ENCODE assay signal across 1 cellular context in the genomic region with DNA sequence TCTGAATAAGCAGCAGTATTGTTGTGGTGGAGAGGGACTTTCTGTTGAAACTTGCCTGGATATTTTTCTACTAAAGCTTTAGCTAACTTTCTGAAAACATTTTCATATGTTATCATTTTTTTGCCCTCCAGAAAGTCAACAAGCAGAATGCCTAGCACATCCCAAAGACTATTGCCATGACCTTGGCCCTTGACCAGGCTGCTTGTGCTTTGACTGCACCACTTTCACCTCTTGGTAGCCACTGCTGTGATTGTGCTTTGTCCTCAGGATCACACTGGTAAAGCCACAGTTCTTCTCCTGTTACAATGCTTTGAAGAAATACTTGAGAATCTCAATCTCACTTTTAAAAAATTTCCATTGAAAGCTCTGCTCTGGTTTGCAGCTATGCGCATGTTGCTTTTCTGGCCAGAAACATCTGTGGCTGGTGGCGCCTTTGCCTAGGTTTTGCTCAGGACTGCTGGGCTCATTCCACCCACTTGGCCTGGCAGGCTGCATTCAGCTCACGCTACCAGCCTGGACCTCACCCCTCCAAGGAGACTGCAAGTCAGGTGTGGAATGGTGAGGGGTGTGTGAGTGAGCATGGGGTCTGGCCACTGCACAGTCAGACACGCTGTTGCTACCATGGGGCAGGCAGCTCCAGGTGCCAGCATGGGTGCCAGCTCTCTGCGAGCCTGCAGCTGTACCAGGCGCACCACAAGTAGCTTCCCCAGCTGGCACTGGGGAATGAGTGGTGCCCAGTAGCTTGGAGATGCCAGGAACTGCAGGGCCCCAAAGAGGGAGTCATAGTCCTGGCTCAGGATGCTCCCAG.
TF ChIP-seq lines count a peak whose summit lies in the region.

No MANE protein-coding gene starts in this region.

TF ChIP-seq in HepG2, 621 proteins besides CTCF, POLR2A, EP300 and RAD21 (continued from another document and continues in another):
- TF ChIP-seq, protein P1, sequence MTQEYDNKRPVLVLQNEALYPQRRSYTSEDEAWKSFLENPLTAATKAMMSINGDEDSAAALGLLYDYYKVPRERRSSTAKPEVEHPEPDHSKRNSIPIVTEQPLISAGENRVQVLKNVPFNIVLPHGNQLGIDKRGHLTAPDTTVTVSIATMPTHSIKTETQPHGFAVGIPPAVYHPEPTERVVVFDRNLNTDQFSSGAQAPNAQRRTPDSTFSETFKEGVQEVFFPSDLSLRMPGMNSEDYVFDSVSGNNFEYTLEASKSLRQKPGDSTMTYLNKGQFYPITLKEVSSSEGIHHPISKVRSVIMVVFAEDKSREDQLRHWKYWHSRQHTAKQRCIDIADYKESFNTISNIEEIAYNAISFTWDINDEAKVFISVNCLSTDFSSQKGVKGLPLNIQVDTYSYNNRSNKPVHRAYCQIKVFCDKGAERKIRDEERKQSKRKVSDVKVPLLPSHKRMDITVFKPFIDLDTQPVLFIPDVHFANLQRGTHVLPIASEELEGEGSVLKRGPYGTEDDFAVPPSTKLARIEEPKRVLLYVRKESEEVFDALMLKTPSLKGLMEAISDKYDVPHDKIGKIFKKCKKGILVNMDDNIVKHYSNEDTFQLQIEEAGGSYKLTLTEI (CRISPR knock-in tag; conservative IDR thresholded peaks at IDR 0.05): no peak
- TF ChIP-seq RORA (CRISPR knock-in tag; IDR thresholded peaks at IDR 0.05) (no peak), SMAD1 (CRISPR knock-in tag; IDR thresholded peaks at IDR 0.05; ENCODE audit: borderline replicate concordance, low read depth) (no peak), ZNF674 (CRISPR knock-in tag; IDR thresholded peaks at IDR 0.05; ENCODE audit: low read depth) (no peak), KDM1A (CRISPR knock-in tag; IDR thresholded peaks at IDR 0.05) (peak; percentile 79; the same call in 1 of the 2 replicates), ZNF335 (CRISPR knock-in tag; IDR thresholded peaks at IDR 0.05) (no peak), THYN1 (CRISPR knock-in tag; IDR thresholded peaks at IDR 0.05; ENCODE audit: borderline replicate concordance, low read depth) (no peak), NAIF1 (CRISPR knock-in tag; IDR thresholded peaks at IDR 0.05; ENCODE audit: borderline replicate concordance) (no peak), RBAK (CRISPR knock-in tag; IDR thresholded peaks at IDR 0.05) (no peak), SIX4 (CRISPR knock-in tag; IDR thresholded peaks at IDR 0.05) (0 out of 2 replicates have a peak, but pooled peaks have one; percentile 52), HDAC2 (CRISPR knock-in tag; IDR thresholded peaks at IDR 0.05) (peak; percentile 78; the same call in 1 of the 2 replicates), YY1 (IDR thresholded peaks at IDR 0.05; ENCODE audit: insufficient read depth, insufficient replicate concordance, low read depth, low read length) (no peak), PCBP2 (optimal IDR thresholded peaks at IDR 0.05; ENCODE audit: low read depth, low read length, poor library complexity, severe bottlenecking) (no peak), ZNF343 (CRISPR knock-in tag; IDR thresholded peaks at IDR 0.05) (no peak), CREB1 (IDR thresholded peaks at IDR 0.05) (no peak), CREB1 (CRISPR knock-in tag; IDR thresholded peaks at IDR 0.05) (no peak), HNRNPK (IDR thresholded peaks at IDR 0.05; ENCODE audit: low read depth, low read length, poor library complexity, severe bottlenecking) (no peak), ETV5 (CRISPR knock-in tag; IDR thresholded peaks at IDR 0.05; ENCODE audit: borderline replicate concordance) (no peak), SMAD9 (CRISPR knock-in tag; IDR thresholded peaks at IDR 0.05) (no peak), ELF3 (CRISPR knock-in tag; IDR thresholded peaks at IDR 0.05) (0 out of 2 replicates have a peak, but pooled peaks have one; percentile 27), TAF1 (CRISPR knock-in tag; IDR thresholded peaks at IDR 0.05) (no peak), DMAP1 (CRISPR knock-in tag; IDR thresholded peaks at IDR 0.05) (no peak), KLF11 (CRISPR knock-in tag; IDR thresholded peaks at IDR 0.05) (no peak), ZNF180 (CRISPR knock-in tag; IDR thresholded peaks at IDR 0.05; ENCODE audit: borderline replicate concordance, low read depth) (no peak), ZNF766 (CRISPR knock-in tag; IDR thresholded peaks at IDR 0.05; ENCODE audit: borderline replicate concordance) (0 out of 2 replicates have a peak, but pooled peaks have one; percentile 32), JUNB (CRISPR knock-in tag; IDR thresholded peaks at IDR 0.05; ENCODE audit: borderline replicate concordance) (no peak), ZNF891 (CRISPR knock-in tag; IDR thresholded peaks at IDR 0.05) (no peak), ZNF773 (CRISPR knock-in tag; IDR thresholded peaks at IDR 0.05; ENCODE audit: borderline replicate concordance) (no peak), ZNF761 (CRISPR knock-in tag; conservative IDR thresholded peaks at IDR 0.05) (no peak), YEATS4 (CRISPR knock-in tag; IDR thresholded peaks at IDR 0.05; ENCODE audit: borderline replicate concordance) (no peak), NR3C1 (CRISPR knock-in tag; IDR thresholded peaks at IDR 0.05) (no peak), HNRNPLL (IDR thresholded peaks at IDR 0.05; ENCODE audit: low read depth, low read length, poor library complexity, severe bottlenecking) (no peak), FOXK1 (CRISPR knock-in tag; IDR thresholded peaks at IDR 0.05; ENCODE audit: borderline replicate concordance, low read depth) (peak; percentile 65; the same call in 1 of the 2 replicates), ZNF503 (CRISPR knock-in tag; IDR thresholded peaks at IDR 0.05) (peak; percentile 43; the same call in 1 of the 2 replicates), PRDM15 (CRISPR knock-in tag; IDR thresholded peaks at IDR 0.05) (no peak), ZNF883 (CRISPR knock-in tag; IDR thresholded peaks at IDR 0.05; ENCODE audit: not compliant biosample characterization) (no peak), MXI1 (IDR thresholded peaks at IDR 0.05; ENCODE audit: borderline replicate concordance, low read depth, low read length) (no peak), PITX1 (CRISPR knock-in tag; IDR thresholded peaks at IDR 0.05) (peak; percentile 44; the same call in 1 of the 2 replicates), HHEX (CRISPR knock-in tag; IDR thresholded peaks at IDR 0.05) (no peak; the same call in 1 of the 2 replicates), EHMT2 (IDR thresholded peaks at IDR 0.05; ENCODE audit: borderline replicate concordance, low read depth, low read length) (no peak), ZNF782 (CRISPR knock-in tag; IDR thresholded peaks at IDR 0.05; ENCODE audit: borderline replicate concordance) (0 out of 2 replicates have a peak, but pooled peaks have one; percentile 11), ZNF552 (CRISPR knock-in tag; IDR thresholded peaks at IDR 0.05; ENCODE audit: borderline replicate concordance) (no peak), MBD4 (IDR thresholded peaks at IDR 0.05; ENCODE audit: borderline replicate concordance, low read length) (no peak), ZNF256 (CRISPR knock-in tag; conservative IDR thresholded peaks at IDR 0.05) (no peak), MYNN (CRISPR knock-in tag; IDR thresholded peaks at IDR 0.05; ENCODE audit: low read depth) (no peak), WIZ (CRISPR knock-in tag; IDR thresholded peaks at IDR 0.05) (peak; percentile 66; the same call in 1 of the 2 replicates), MED13 (CRISPR knock-in tag; IDR thresholded peaks at IDR 0.05) (no peak), ZNF382 (CRISPR knock-in tag; IDR thresholded peaks at IDR 0.05; ENCODE audit: borderline replicate concordance) (no peak), SOX5 (CRISPR knock-in tag; IDR thresholded peaks at IDR 0.05; ENCODE audit: borderline replicate concordance) (peak; percentile 83), ESRRA (CRISPR knock-in tag; IDR thresholded peaks at IDR 0.05; ENCODE audit: low read depth) (peak; percentile 97), ZBTB1 (CRISPR knock-in tag; IDR thresholded peaks at IDR 0.05; ENCODE audit: borderline replicate concordance) (no peak), CEBPG (CRISPR knock-in tag; IDR thresholded peaks at IDR 0.05) (0 out of 2 replicates have a peak, but pooled peaks have one; percentile 11)
- TF ChIP-seq, protein P2, sequence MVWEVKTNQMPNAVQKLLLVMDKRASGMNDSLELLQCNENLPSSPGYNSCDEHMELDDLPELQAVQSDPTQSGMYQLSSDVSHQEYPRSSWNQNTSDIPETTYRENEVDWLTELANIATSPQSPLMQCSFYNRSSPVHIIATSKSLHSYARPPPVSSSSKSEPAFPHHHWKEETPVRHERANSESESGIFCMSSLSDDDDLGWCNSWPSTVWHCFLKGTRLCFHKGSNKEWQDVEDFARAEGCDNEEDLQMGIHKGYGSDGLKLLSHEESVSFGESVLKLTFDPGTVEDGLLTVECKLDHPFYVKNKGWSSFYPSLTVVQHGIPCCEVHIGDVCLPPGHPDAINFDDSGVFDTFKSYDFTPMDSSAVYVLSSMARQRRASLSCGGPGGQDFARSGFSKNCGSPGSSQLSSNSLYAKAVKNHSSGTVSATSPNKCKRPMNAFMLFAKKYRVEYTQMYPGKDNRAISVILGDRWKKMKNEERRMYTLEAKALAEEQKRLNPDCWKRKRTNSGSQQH (CRISPR knock-in tag; IDR thresholded peaks at IDR 0.05; ENCODE audit: low read depth): no peak
- TF ChIP-seq, protein P3, sequence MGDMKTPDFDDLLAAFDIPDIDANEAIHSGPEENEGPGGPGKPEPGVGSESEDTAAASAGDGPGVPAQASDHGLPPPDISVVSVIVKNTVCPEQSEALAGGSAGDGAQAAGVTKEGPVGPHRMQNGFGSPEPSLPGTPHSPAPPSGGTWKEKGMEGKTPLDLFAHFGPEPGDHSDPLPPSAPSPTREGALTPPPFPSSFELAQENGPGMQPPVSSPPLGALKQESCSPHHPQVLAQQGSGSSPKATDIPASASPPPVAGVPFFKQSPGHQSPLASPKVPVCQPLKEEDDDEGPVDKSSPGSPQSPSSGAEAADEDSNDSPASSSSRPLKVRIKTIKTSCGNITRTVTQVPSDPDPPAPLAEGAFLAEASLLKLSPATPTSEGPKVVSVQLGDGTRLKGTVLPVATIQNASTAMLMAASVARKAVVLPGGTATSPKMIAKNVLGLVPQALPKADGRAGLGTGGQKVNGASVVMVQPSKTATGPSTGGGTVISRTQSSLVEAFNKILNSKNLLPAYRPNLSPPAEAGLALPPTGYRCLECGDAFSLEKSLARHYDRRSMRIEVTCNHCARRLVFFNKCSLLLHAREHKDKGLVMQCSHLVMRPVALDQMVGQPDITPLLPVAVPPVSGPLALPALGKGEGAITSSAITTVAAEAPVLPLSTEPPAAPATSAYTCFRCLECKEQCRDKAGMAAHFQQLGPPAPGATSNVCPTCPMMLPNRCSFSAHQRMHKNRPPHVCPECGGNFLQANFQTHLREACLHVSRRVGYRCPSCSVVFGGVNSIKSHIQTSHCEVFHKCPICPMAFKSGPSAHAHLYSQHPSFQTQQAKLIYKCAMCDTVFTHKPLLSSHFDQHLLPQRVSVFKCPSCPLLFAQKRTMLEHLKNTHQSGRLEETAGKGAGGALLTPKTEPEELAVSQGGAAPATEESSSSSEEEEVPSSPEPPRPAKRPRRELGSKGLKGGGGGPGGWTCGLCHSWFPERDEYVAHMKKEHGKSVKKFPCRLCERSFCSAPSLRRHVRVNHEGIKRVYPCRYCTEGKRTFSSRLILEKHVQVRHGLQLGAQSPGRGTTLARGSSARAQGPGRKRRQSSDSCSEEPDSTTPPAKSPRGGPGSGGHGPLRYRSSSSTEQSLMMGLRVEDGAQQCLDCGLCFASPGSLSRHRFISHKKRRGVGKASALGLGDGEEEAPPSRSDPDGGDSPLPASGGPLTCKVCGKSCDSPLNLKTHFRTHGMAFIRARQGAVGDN (CRISPR knock-in tag; IDR thresholded peaks at IDR 0.05): peak; percentile 44
- TF ChIP-seq, protein P4, sequence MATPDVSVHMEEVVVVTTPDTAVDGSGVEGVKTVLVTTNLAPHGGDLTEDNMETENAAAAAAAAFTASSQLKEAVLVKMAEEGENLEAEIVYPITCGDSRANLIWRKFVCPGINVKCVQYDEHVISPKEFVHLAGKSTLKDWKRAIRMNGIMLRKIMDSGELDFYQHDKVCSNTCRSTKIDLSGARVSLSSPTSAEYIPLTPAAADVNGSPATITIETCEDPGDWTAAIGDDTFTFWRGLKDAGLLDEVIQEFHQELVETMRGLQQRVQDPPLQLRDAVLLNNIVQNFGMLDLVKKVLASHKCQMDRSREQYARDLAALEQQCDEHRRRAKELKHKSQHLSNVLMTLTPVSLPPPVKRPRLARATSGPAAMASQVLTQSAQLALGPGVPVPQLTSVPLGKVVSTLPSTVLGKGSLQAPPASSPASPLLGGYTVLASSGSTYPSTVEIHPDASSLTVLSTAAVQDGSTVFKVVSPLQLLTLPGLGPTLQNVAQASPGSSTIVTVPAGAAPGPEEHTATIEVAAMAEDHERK (CRISPR knock-in tag; IDR thresholded peaks at IDR 0.05; ENCODE audit: low read depth): no peak
